10 cellular contexts compared by ENCODE assay signal in the genomic region with DNA sequence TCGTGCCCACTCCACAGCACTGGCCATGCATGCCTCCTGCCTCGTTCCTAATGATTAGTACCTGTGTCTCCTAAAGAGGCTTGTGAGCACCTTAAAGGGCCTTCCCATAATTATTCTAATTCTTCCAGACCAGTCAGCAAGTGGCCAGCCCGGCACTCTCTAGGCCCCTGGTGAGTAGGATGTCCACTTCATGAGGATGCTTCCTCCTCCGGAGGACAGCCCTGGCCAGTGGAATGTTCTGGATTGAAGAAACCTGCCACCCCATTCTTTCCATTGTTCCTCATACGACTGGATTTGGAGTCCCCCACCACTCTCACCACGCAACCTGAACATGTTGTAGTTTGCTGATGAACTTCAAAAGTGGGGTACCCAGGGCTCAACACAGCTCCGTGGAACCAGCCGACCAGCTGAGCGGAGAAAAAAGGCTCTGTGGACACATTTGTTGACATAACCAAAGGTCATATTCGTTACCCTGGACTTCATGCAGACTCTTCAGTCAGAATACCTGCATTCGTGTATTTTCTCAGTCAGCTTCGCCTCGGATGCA. TPM values are rescaled to one million over a fixed set of nuclear protein-coding genes. Genes with fewer than 3 reads are reported as not detected.
DNase-seq lines count a peak whose midpoint lies in the region; ATAC-seq and TF ChIP-seq lines count a peak whose summit lies in the region.
"Had no signal": no experiment of that assay in that cellular context is flagged by ENCODE, and none has a peak within 500 bp of the region (broad histone marks: within the 10 kb centered on the region; RNA-seq: fewer than 3 reads in every experiment).

No MANE protein-coding gene starts in this region.

- H3K4me1 Mint-ChIP-seq in CD14-positive monocyte (peaks cover 20% of the 10 kb centered on the region), neural progenitor cell (peaks cover 11% of the 10 kb centered on the region)
- H3K4me1 Mint-ChIP-seq in dendritic cell treated with granulocyte-macrophage colony-stimulating factor and Interleukin-4, amounts not matched to agents 40 ng/mL and 50 ng/mL, for 4 days (ENCODE audit: low read depth): peaks cover 26% of the 10 kb centered on the region

- H3K4me1 ChIP-seq in neural progenitor cell: no peaks in the 10 kb centered on the region

- H3K9me3 Mint-ChIP-seq in CD14-positive monocyte (peaks cover 0 to 9% (median 0%) of the 10 kb centered on the region in 7 donors), neural progenitor cell (peaks cover 2% of the 10 kb centered on the region)
- H3K9me3 Mint-ChIP-seq in dendritic cell treated with granulocyte-macrophage colony-stimulating factor and Interleukin-4, amounts not matched to agents 40 ng/mL and 50 ng/mL, for 4 days: peaks cover 8% of the 10 kb centered on the region

- no peak for DNase-seq in CD14-positive monocyte (ENCODE audit: low spot score)
- no peak for DNase-seq in neural progenitor cell (ENCODE audit: low spot score)
- no peak for DNase-seq in NK-92 (lab: John Stamatoyannopoulos, UW; ENCODE audit: unreplicated experiment)
- no peak for DNase-seq in NCI-H2029 treated with DMSO at 0.1 percent for 48 hours (lab: John Stamatoyannopoulos, UW)
- DNase-seq in NCI-H2227 treated with DMSO at 0.1 percent for 48 hours (lab: John Stamatoyannopoulos, UW): no peak

- H3K36me3 Mint-ChIP-seq in CD14-positive monocyte (no peaks in the 10 kb centered on the region), neural progenitor cell (no peaks in the 10 kb centered on the region)
- H3K36me3 Mint-ChIP-seq in dendritic cell treated with granulocyte-macrophage colony-stimulating factor and Interleukin-4, amounts not matched to agents 40 ng/mL and 50 ng/mL, for 4 days (ENCODE audit: low read depth): no peaks in the 10 kb centered on the region

- H2AFZ ChIP-seq in neural progenitor cell (replicated peaks): no peak overlapping the region

- H3K9me3 ChIP-seq in neural progenitor cell (ENCODE audit: low read depth): no peaks in the 10 kb centered on the region
- H3K9me3 ChIP-seq: ovary, SJSA1 had no signal

- H3K79me2 ChIP-seq in neural progenitor cell (ENCODE audit: low read depth): no peaks in the 10 kb centered on the region

- no peaks in the 10 kb centered on the region for H4K20me1 ChIP-seq in neural progenitor cell (ENCODE audit: low read depth)

- no peak overlapping the region for H3K27ac ChIP-seq in neural progenitor cell
- H3K27ac ChIP-seq: ovary, SJSA1 had no signal

- intact Hi-C loops in CD14-positive monocyte (cut with micrococcal nuclease): loop anchor here in 1 of 2 donors (2.0 kb wide), 2 partner anchors 298 to 502 kb away; no protein-coding TSS in a partner anchor
- intact Hi-C loops in dendritic cell treated with granulocyte-macrophage colony-stimulating factor and Interleukin-4, amounts not matched to agents 40 ng/mL and 50 ng/mL, for 4 days (cut with micrococcal nuclease): no loop called here

- ATAC-seq in HG02884 (IDR thresholded peaks at IDR 0.05; ENCODE audit: unreplicated experiment): peak; percentile 28
- ATAC-seq in HG03469 (IDR thresholded peaks at IDR 0.05; ENCODE audit: unreplicated experiment): no peak

- H3K4me3 Mint-ChIP-seq in CD14-positive monocyte (no peak overlapping the region), neural progenitor cell (no peak overlapping the region)
- H3K4me3 Mint-ChIP-seq in dendritic cell treated with granulocyte-macrophage colony-stimulating factor and Interleukin-4, amounts not matched to agents 40 ng/mL and 50 ng/mL, for 4 days: no peak overlapping the region

- peak overlapping the region in 4 of 7 donors; percentile 60 to 74 (median 64) for H3K27ac Mint-ChIP-seq in CD14-positive monocyte
- H3K27ac Mint-ChIP-seq in dendritic cell treated with granulocyte-macrophage colony-stimulating factor and Interleukin-4, amounts not matched to agents 40 ng/mL and 50 ng/mL, for 4 days: peak overlapping the region; percentile 65
- H3K27ac Mint-ChIP-seq in neural progenitor cell: peak overlapping the region; percentile 82

- TF ChIP-seq CTCF in CD14-positive monocyte (IDR thresholded peaks at IDR 0.05) (no peak), neural progenitor cell (IDR thresholded peaks at IDR 0.05) (no peak)

- H3K27me3 Mint-ChIP-seq in CD14-positive monocyte (ENCODE audit: low read depth in 3 of 3) (peaks cover 0 to 5% (median 4%) of the 10 kb centered on the region in 3 donors), neural progenitor cell (ENCODE audit: insufficient read depth, low read depth) (peaks cover 6% of the 10 kb centered on the region)
- peaks cover 9% of the 10 kb centered on the region for H3K27me3 Mint-ChIP-seq in dendritic cell treated with granulocyte-macrophage colony-stimulating factor and Interleukin-4, amounts not matched to agents 40 ng/mL and 50 ng/mL, for 4 days

- H3K4me3 ChIP-seq in neural progenitor cell: no peak overlapping the region
- H3K4me3 ChIP-seq: ovary, SJSA1 had no signal

- H3K4me2 ChIP-seq in neural progenitor cell: no peak overlapping the region

- H3K9ac ChIP-seq in neural progenitor cell: no peak overlapping the region

- no peaks in the 10 kb centered on the region for H3K36me3 ChIP-seq in neural progenitor cell
- H3K36me3 ChIP-seq: ovary, SJSA1 had no signal

- no peaks in the 10 kb centered on the region for H3F3A ChIP-seq in neural progenitor cell (ENCODE audit: low read depth)

- H3K27me3 ChIP-seq in neural progenitor cell: no peaks in the 10 kb centered on the region
- H3K27me3 ChIP-seq: ovary, SJSA1 had no signal

RNA-seq across cellular contexts. Expression of a gene that starts 46.7 kb away (rescaled TPM):
- 100 to 1,000 TPM; 100 to 125 TPM for polyA plus RNA-seq in CD14-positive monocyte
- 116 and 171 TPM in 2 replicates for total RNA-seq in neural progenitor cell (ENCODE audit: low replicate concordance)
